1 cellular context compared by ENCODE assay signal in genomic region chr1:44835738-44836675, GRCh38.
TF ChIP-seq lines count a peak whose summit lies in the region.

No MANE protein-coding gene starts in this region.

TF ChIP-seq in HepG2, 621 proteins besides CTCF, POLR2A, EP300 and RAD21:
- TF ChIP-seq ZMAT3 (CRISPR knock-in tag; conservative IDR thresholded peaks at IDR 0.05) (0 out of 2 replicates have a peak, but pooled peaks have one; percentile 30), ZNF616 (CRISPR knock-in tag; IDR thresholded peaks at IDR 0.05; ENCODE audit: low read depth) (0 out of 2 replicates have a peak, but pooled peaks have one; percentile 46), ZNF230 (CRISPR knock-in tag; IDR thresholded peaks at IDR 0.05) (no peak), GATAD1 (CRISPR knock-in tag; IDR thresholded peaks at IDR 0.05) (0 out of 2 replicates have a peak, but pooled peaks have one; percentile 34), BCL6 (CRISPR knock-in tag; IDR thresholded peaks at IDR 0.05) (0 out of 2 replicates have a peak, but pooled peaks have one; percentile 11), HMG20A (CRISPR knock-in tag; IDR thresholded peaks at IDR 0.05; ENCODE audit: borderline replicate concordance) (no peak; the same call in 1 of the 2 replicates), ZNF335 (CRISPR knock-in tag; IDR thresholded peaks at IDR 0.05) (0 out of 2 replicates have a peak, but pooled peaks have one; percentile 36), ARID5B (CRISPR knock-in tag; IDR thresholded peaks at IDR 0.05) (0 out of 2 replicates have a peak, but pooled peaks have one; percentile 15), IRF9 (CRISPR knock-in tag; IDR thresholded peaks at IDR 0.05; ENCODE audit: borderline replicate concordance) (peak; percentile 48; the same call in 1 of the 2 replicates), ZNF83 (CRISPR knock-in tag; IDR thresholded peaks at IDR 0.05; ENCODE audit: borderline replicate concordance) (no peak), ZNF691 (CRISPR knock-in tag; IDR thresholded peaks at IDR 0.05; ENCODE audit: borderline replicate concordance, low read depth) (0 out of 2 replicates have a peak, but pooled peaks have one; percentile 33), ELF3 (CRISPR knock-in tag; IDR thresholded peaks at IDR 0.05) (0 out of 2 replicates have a peak, but pooled peaks have one; percentile 37), ZFP90 (CRISPR knock-in tag; IDR thresholded peaks at IDR 0.05; ENCODE audit: borderline replicate concordance) (0 out of 2 replicates have a peak, but pooled peaks have one; percentile 25), SALL1 (CRISPR knock-in tag; IDR thresholded peaks at IDR 0.05) (peak; percentile 30; the same call in 1 of the 2 replicates), SMC3 (IDR thresholded peaks at IDR 0.05; ENCODE audit: low read length) (peak; percentile 73), HMGXB4 (CRISPR knock-in tag; IDR thresholded peaks at IDR 0.05; ENCODE audit: borderline replicate concordance in 1 of 2, low read depth in 1 of 2) (peak in 1 of 2 experiments; percentile 45; a peak in 1 of 4 replicates), BORCS8-MEF2B (CRISPR knock-in tag; IDR thresholded peaks at IDR 0.05) (no peak), THAP11 (CRISPR knock-in tag; IDR thresholded peaks at IDR 0.05) (0 out of 2 replicates have a peak, but pooled peaks have one; percentile 31), MED1 (CRISPR knock-in tag; IDR thresholded peaks at IDR 0.05) (peak; percentile 33; the same call in 1 of the 2 replicates), CBX5 (CRISPR knock-in tag; IDR thresholded peaks at IDR 0.05; ENCODE audit: borderline replicate concordance) (peak; percentile 40; the same call in 1 of the 2 replicates), PPARG (CRISPR knock-in tag; conservative IDR thresholded peaks at IDR 0.05) (0 out of 2 replicates have a peak, but pooled peaks have one; percentile 26), STAG1 (CRISPR knock-in tag; IDR thresholded peaks at IDR 0.05) (peak; percentile 85), FOSL2 (CRISPR knock-in tag; IDR thresholded peaks at IDR 0.05) (peak; percentile 24; the same call in 1 of the 2 replicates), XRCC5 (optimal IDR thresholded peaks at IDR 0.05; ENCODE audit: low read length) (peak; percentile 37), ETV5 (CRISPR knock-in tag; IDR thresholded peaks at IDR 0.05; ENCODE audit: borderline replicate concordance) (peak; percentile 21; the same call in 1 of the 2 replicates), DRAP1 (CRISPR knock-in tag; IDR thresholded peaks at IDR 0.05) (0 out of 2 replicates have a peak, but pooled peaks have one; percentile 29), SAP130 (CRISPR knock-in tag; IDR thresholded peaks at IDR 0.05; ENCODE audit: low read depth) (peak; percentile 56), CREB3 (CRISPR knock-in tag; IDR thresholded peaks at IDR 0.05) (no peak), ELF1 (CRISPR knock-in tag; IDR thresholded peaks at IDR 0.05) (0 out of 2 replicates have a peak, but pooled peaks have one; percentile 24), KDM2A (CRISPR knock-in tag; IDR thresholded peaks at IDR 0.05; ENCODE audit: borderline replicate concordance, low read depth) (peak; percentile 46; the same call in 1 of the 2 replicates), KLF15 (CRISPR knock-in tag; IDR thresholded peaks at IDR 0.05; ENCODE audit: borderline replicate concordance) (no peak), SMAD3 (CRISPR knock-in tag; IDR thresholded peaks at IDR 0.05) (0 out of 2 replicates have a peak, but pooled peaks have one; percentile 19), CSRNP1 (CRISPR knock-in tag; IDR thresholded peaks at IDR 0.05) (no peak), ZNF589 (CRISPR knock-in tag; conservative IDR thresholded peaks at IDR 0.05) (no peak), ARID4A (CRISPR knock-in tag; IDR thresholded peaks at IDR 0.05; ENCODE audit: borderline replicate concordance) (peak; percentile 45; the same call in 1 of the 2 replicates), ZNF580 (CRISPR knock-in tag; IDR thresholded peaks at IDR 0.05; ENCODE audit: borderline replicate concordance, low read depth) (no peak; the same call in 1 of the 2 replicates), ZBTB25 (CRISPR knock-in tag; IDR thresholded peaks at IDR 0.05) (0 out of 2 replicates have a peak, but pooled peaks have one; percentile 33), DBP (CRISPR knock-in tag; IDR thresholded peaks at IDR 0.05; ENCODE audit: not compliant biosample characterization) (peak; percentile 35)
